ENCODE assay signal across 8 cellular contexts in genomic region chr17:31859487-31860008, GRCh38. TPM values are rescaled to one million over a fixed set of nuclear protein-coding genes. Genes with fewer than 3 reads are reported as not detected.
DNase-seq lines count a peak whose midpoint lies in the region; ATAC-seq, FAIRE-seq and TF ChIP-seq lines count a peak whose summit lies in the region.

No MANE protein-coding gene starts in this region.

- H3K4me1 ChIP-seq in mammary epithelial cell (ENCODE audit: insufficient read depth, low read length) (peaks cover 20% of the 10 kb centered on the region), mucosa of stomach (ENCODE audit: control insufficient read depth, insufficient read depth, low read length) (peaks cover 12% of the 10 kb centered on the region)

- DNase-seq in AG10803 (ENCODE audit: low read depth) (no peak), mammary epithelial cell (no peak), frontal cortex (ENCODE audit: low spot score in 2 of 2) (no peak), left lobe of liver (ENCODE audit: low spot score) (no peak), NCI-H1417 treated with DMSO at 0.1 percent for 48 hours (lab: John Stamatoyannopoulos, UW) (no peak), cortex of kidney (lab: John Stamatoyannopoulos, UW) (no peak)

- FAIRE-seq in frontal cortex (lab: Jason Lieb, UNC): no peak

- intact Hi-C loops in mammary epithelial cell (cut with micrococcal nuclease): loop anchor here (5.0 kb wide), 1 partner anchor 422 kb away; no protein-coding TSS in a partner anchor

- peak overlapping the region; percentile 6 for H3K27ac ChIP-seq in mammary epithelial cell (ENCODE audit: insufficient read depth, low read depth, low read length)

- H3K27me3 ChIP-seq in mammary epithelial cell (ENCODE audit: insufficient read depth, low read length): no peaks in the 10 kb centered on the region
- no peaks in the 10 kb centered on the region for H3K27me3 ChIP-seq in mucosa of stomach (ENCODE audit: control insufficient read depth, insufficient read depth, low read length)

- H3K36me3 ChIP-seq in mammary epithelial cell (ENCODE audit: insufficient read depth, low read length) (peaks cover 9% of the 10 kb centered on the region), mucosa of stomach (ENCODE audit: control insufficient read depth, insufficient read depth, low read length) (peaks cover 4% of the 10 kb centered on the region)

- WGBS in mammary epithelial cell (ENCODE audit: low coverage, missing lambda C conversion rate): 7% methylated on average over 16 of the region's 16 CpGs

- peak overlapping the region; percentile 97 for H3K4me2 ChIP-seq in mammary epithelial cell (ENCODE audit: insufficient read depth, low read depth, low read length)

- CTCF ChIA-PET in mammary epithelial cell (lab: Charles Lee; ENCODE audit: low non-redundant PET): interaction anchor here (0.6 kb wide), 1 partner anchor 800 kb away, joined by 3 read pairs; no protein-coding TSS in a partner anchor

- no peaks in the 10 kb centered on the region for H3K9me3 ChIP-seq in mammary epithelial cell (replicated peaks; ENCODE audit: insufficient read depth, low read length)
- no peaks in the 10 kb centered on the region for H3K9me3 ChIP-seq in mucosa of stomach (ENCODE audit: control insufficient read depth, low read length)

- peak overlapping the region; percentile 24 for H3K9ac ChIP-seq in mammary epithelial cell (ENCODE audit: insufficient read depth, low read length)
- H3K9ac ChIP-seq in mucosa of stomach (ENCODE audit: low read length): no peak overlapping the region

- H4K20me1 ChIP-seq in mammary epithelial cell (ENCODE audit: insufficient read depth, low read length): no peaks in the 10 kb centered on the region

- H2AFZ ChIP-seq in mammary epithelial cell (ENCODE audit: low read depth, low read length): peak overlapping the region; percentile 90

- peaks cover 27% of the 10 kb centered on the region for H3K79me2 ChIP-seq in mammary epithelial cell (ENCODE audit: insufficient read depth, low read length)

- ATAC-seq in HG03280 (IDR thresholded peaks at IDR 0.05; ENCODE audit: unreplicated experiment) (peak; percentile 2), left lobe of liver (no peak)

- peak overlapping the region; percentile 59 for H3K4me3 ChIP-seq in AG10803 (ENCODE audit: low read length)
- H3K4me3 ChIP-seq in mammary epithelial cell (replicated peaks in 1 of 3; ENCODE audit: insufficient read depth in 1 of 3, low read depth in 2 of 3, low read length in 3 of 3): peak overlapping the region; percentile 40 to 56 (median 49)
- H3K4me3 ChIP-seq in mucosa of stomach (ENCODE audit: low read length): peak overlapping the region; percentile 23

- no peak for TF ChIP-seq CTCF in AG10803 (conservative IDR thresholded peaks at IDR 0.05; ENCODE audit: low read length)
- TF ChIP-seq CTCF in mammary epithelial cell (conservative IDR thresholded peaks at IDR 0.05 in 1 of 2, IDR thresholded peaks at IDR 0.05 in 1 of 2; ENCODE audit: extremely low read depth in 1 of 2, insufficient read depth in 1 of 2, low read depth in 1 of 2, low read length in 2 of 2): no peak

- no TSS peak for BruUV-seq in mammary epithelial cell (replicated peaks; lab: Mats Ljungman, UMichigan)

- dilution Hi-C loops in mammary epithelial cell (cut with HindIII; ENCODE audit: low sequenced_read_pairs): loop anchor here (5.0 kb wide), 2 partner anchors 42 to 322 kb away; no protein-coding TSS in a partner anchor

- in situ Hi-C loops in mammary epithelial cell (cut with MboI; ENCODE audit: low sequenced_read_pairs in 2 of 2): no loop called here

RNA-seq across cellular contexts. Expression of gene COPRS, which starts 0.5 kb away (rescaled TPM):
- total RNA-seq in mammary epithelial cell: 10 to 100 TPM; 39.8 to 41.9 TPM
- polyA plus RNA-seq in mammary epithelial cell: 58.2 TPM
- 40.6 TPM for polyA minus RNA-seq in mammary epithelial cell
- 35.1 TPM for total RNA-seq in frontal cortex
- total RNA-seq in left lobe of liver: 20.4 TPM

RNA-seq across cellular contexts. Expression of gene UTP6, which starts 42.0 kb away (rescaled TPM):
- 10 to 100 TPM; 28.5 to 81.1 TPM for total RNA-seq in mammary epithelial cell
- polyA plus RNA-seq in mammary epithelial cell: 19.7 TPM
- polyA minus RNA-seq in mammary epithelial cell: 20.4 TPM
- 30.6 TPM for total RNA-seq in frontal cortex
- 20.6 TPM for total RNA-seq in left lobe of liver
